8 cellular contexts compared by ENCODE assay signal in the genomic region with DNA sequence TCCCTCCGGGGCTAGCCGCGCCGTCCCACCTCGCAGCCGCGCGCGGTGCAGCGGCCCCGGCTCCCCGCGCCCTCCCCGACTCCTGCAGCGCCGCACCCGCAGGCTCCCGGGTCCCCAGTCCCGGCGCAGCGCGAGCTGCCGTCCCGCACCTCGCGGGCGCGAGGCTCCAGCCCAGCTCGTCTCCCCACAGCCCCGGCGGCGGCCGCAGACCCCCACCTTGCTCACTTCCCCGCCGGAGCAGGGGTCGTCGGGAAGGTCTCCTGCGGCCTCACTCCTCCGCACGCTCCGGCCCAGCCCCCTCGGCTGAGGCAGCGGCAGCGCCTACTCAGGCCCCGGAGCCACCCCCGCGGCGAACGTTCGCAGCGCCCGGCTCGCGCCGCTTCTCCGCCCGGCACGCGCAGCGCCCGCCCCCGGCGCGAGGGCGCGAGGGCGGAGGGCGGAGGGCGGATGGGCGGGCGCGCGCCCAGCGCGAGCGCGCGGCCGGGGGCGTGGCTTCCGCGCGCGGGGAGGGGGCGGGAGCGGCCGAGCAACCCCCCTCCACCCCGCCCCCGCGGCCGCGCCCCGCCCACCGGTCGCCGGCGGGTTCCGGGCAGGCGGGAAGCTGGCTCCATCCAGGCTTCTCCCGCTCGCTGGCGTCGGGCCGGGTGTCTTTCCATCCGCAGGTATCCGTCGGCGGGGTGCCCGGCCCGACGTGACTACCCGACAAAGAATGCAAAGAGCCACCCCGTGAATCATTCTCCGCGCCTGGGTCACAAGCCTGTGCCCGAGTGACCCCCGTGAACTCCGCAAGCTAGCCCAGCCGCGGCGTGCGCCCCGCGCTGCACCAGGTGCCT.
DNase-seq lines count a peak whose midpoint lies in the region; ATAC-seq and TF ChIP-seq lines count a peak whose summit lies in the region.

DTNB (minus strand) TSS at position 408 of the 833 bp plus-strand sequence. CDS start 20,917 bp downstream, outside the sequence.

- no peaks in the 10 kb centered on the region for H3K36me3 ChIP-seq in OCI-LY1 (ENCODE audit: insufficient read depth, low read length)
- no peaks in the 10 kb centered on the region for H3K36me3 ChIP-seq in mucosa of rectum (ENCODE audit: control insufficient read depth in 2 of 2, insufficient read depth in 2 of 2, low read length in 2 of 2)

- H4K20me1 ChIP-seq in OCI-LY1 (ENCODE audit: insufficient read depth, low read length), result no peaks in the 10 kb centered on the region

- peak within 1 kb of the TSS; percentile 83; the same call in 1 of the 2 replicates for H2AFZ ChIP-seq in OCI-LY1 (ENCODE audit: low read length)

- H3F3A ChIP-seq in OCI-LY1 (ENCODE audit: insufficient read depth, low read length), result no peaks in the 10 kb centered on the region

- TF ChIP-seq CTCF in OCI-LY1 (IDR thresholded peaks at IDR 0.05; ENCODE audit: low read length), result no peak

- H3K4me3 ChIP-seq in OCI-LY1 (ENCODE audit: low read depth, low read length, poor library complexity, severe bottlenecking), result peak within 1 kb of the TSS; percentile 75
- H3K4me3 ChIP-seq in mucosa of rectum (ENCODE audit: low read length in 2 of 2), result peak within 1 kb of the TSS; percentile 73 to 85

- 0 out of 2 replicates have a peak, but pooled peaks cover 4% of the 10 kb centered on the region for H3K27me3 ChIP-seq in OCI-LY1 (ENCODE audit: insufficient read depth, low read length)
- no peaks in the 10 kb centered on the region for H3K27me3 ChIP-seq in mucosa of rectum (ENCODE audit: control insufficient read depth in 2 of 2, insufficient read depth in 2 of 2, low read length in 2 of 2)

- peak; percentile 72 for DNase-seq in CD1c-positive myeloid dendritic cell (ENCODE audit: extremely low spot score)
- DNase-seq in activated T-cell treated with anti-CD3 and anti-CD28 coated beads for 1 hour (ENCODE audit: low read depth), result peak; percentile 68
- peak; percentile 57 for DNase-seq in epithelial cell of prostate (ENCODE audit: low read depth, low spot score)
- DNase-seq in stimulated activated CD8-positive, alpha-beta memory T cell treated with anti-CD3 and anti-CD28 coated beads, Interleukin-4, amount 100 ng/mL, for 4 hours (ENCODE audit: low read depth in 2 of 2, low spot score in 1 of 2), result peak; percentile 50 to 62

- H3K4me1 ChIP-seq in OCI-LY1 (ENCODE audit: insufficient read depth, low read length, severe bottlenecking) (peaks cover 14% of the 10 kb centered on the region), mucosa of rectum (ENCODE audit: control insufficient read depth in 2 of 2, insufficient read depth in 2 of 2, low read length in 2 of 2) (peaks cover 4 to 7% of the 10 kb centered on the region in 2 donors)

- H3K4me2 ChIP-seq in OCI-LY1 (ENCODE audit: low read length), result peak within 1 kb of the TSS; percentile 91

- H3K9ac ChIP-seq in OCI-LY1 (ENCODE audit: low read length) (peak within 1 kb of the TSS; percentile 75), mucosa of rectum (ENCODE audit: low read depth in 1 of 2, low read length in 2 of 2) (peak within 1 kb of the TSS; percentile 73 to 76)

- H3K27ac ChIP-seq in OCI-LY1 (ENCODE audit: low read depth, low read length, poor library complexity, severe bottlenecking) (no peak within 1 kb of the TSS), epithelial cell of prostate (peak within 1 kb of the TSS; percentile 61), mucosa of rectum (ENCODE audit: low read depth in 2 of 2, low read length in 2 of 2) (peak within 1 kb of the TSS; percentile 64 to 79)

- peak; percentile 89 for ATAC-seq in GM19324 (IDR thresholded peaks at IDR 0.05; ENCODE audit: low FRiP score, unreplicated experiment)
- peak; percentile 60 for ATAC-seq in HG03442 (IDR thresholded peaks at IDR 0.05; ENCODE audit: unreplicated experiment)

- H3K79me2 ChIP-seq in OCI-LY1 (ENCODE audit: insufficient read depth, low read length), result no peaks in the 10 kb centered on the region

- H3K9me2 ChIP-seq in OCI-LY1 (ENCODE audit: low read depth, low read length), result no peaks in the 10 kb centered on the region

- H3K9me3 ChIP-seq in OCI-LY1 (ENCODE audit: low read length), result no peaks in the 10 kb centered on the region
- H3K9me3 ChIP-seq in mucosa of rectum (ENCODE audit: control insufficient read depth in 2 of 2, low read length in 2 of 2), result no peaks in the 10 kb centered on the region
